8 cellular contexts compared by ENCODE assay signal in the genomic region with DNA sequence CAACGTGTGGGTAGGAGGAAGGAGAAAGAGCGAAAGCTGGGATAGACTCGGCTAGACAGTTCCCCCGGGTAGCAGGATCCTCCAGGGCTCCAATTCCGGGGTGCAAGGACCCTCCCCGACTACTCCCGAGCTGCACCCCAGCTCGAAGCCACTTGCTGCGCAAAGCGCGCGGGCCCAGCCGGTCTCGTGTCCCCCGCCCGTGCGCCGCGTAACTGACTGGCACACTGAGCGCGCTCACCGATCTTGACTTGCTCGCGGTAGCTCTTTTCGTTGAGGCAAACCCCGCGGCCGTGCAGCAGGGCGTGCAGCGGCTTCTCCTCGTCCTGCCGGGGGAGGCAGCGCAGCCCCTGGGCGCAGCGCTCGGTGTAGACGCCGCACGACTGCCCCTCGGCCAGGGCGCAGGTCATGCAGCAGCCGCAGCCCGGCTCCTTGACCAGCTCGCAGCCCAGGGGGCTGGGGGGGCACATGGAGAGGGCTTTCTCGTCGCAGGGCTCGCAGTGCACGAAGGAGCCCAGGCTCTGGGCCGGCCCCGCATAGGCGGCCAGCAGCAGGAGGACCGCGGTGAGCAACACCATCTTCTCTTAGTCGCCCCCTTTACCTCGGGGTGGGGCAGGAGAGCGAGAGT. TPM values are rescaled to one million over a fixed set of nuclear protein-coding genes. Genes with fewer than 3 reads are reported as not detected.
DNase-seq lines count a peak whose midpoint lies in the region; ATAC-seq, FAIRE-seq and TF ChIP-seq lines count a peak whose summit lies in the region.

No MANE protein-coding gene starts in this region.

- no peak overlapping the region for H3K27ac Mint-ChIP-seq in T-cell

- H3K9me3 ChIP-seq in HepG2 (ENCODE audit: low read length) = no peaks in the 10 kb centered on the region

- TF ChIP-seq EP300 in HepG2 (IDR thresholded peaks at IDR 0.05; ENCODE audit: low read depth in 2 of 2, low read length in 2 of 2) (no peak), HepG2 (CRISPR knock-in tag; IDR thresholded peaks at IDR 0.05; ENCODE audit: borderline replicate concordance) (no peak)

- intact Hi-C loops in HepG2 (cut with micrococcal nuclease; ENCODE audit: unreplicated experiment) = loop anchor here (10.0 kb wide), 1 partner anchor 640 kb away; no protein-coding TSS in a partner anchor

- no peak for TF ChIP-seq POLR2A in HepG2 (IDR thresholded peaks at IDR 0.05; ENCODE audit: insufficient read depth in 1 of 2, low read depth in 2 of 2, low read length in 2 of 2)

- CTCF ChIA-PET in T-cell (lab: Charles Lee) = interaction anchor here (0.6 to 1.0 kb wide), 3 partner anchors 9 to 1019 kb away, joined by 4 to 5 read pairs (median 4); no protein-coding TSS in a partner anchor
- CTCF ChIA-PET in HepG2 (lab: Yijun Ruan, JAX; ENCODE audit: low intra/inter-chr PET ratio, low total read pairs) = no interaction called here

- no peak overlapping the region for H3K9ac ChIP-seq in HepG2 (ENCODE audit: insufficient read depth, low read depth, low read length)

- FAIRE-seq in HepG2 (lab: Jason Lieb, UNC) = no peak

- H3K27me3 Mint-ChIP-seq in T-cell = peaks cover 54 to 78% of the 10 kb centered on the region in 2 donors

- no peaks in the 10 kb centered on the region for H3K36me3 Mint-ChIP-seq in T-cell

- ATAC-seq in T-cell (replicated peaks in 1 of 4) = peak; percentile 33 to 37 (median 36)
- ATAC-seq in HepG2 = peak; percentile 50
- ATAC-seq in HG03095 (IDR thresholded peaks at IDR 0.05; ENCODE audit: unreplicated experiment) = no peak
- ATAC-seq in HG02588 (IDR thresholded peaks at IDR 0.05; ENCODE audit: unreplicated experiment) = no peak

- H3K27me3 ChIP-seq in HepG2 (ENCODE audit: control insufficient read depth in 1 of 2, insufficient read depth in 2 of 2, low read length in 2 of 2) = peaks cover 27 to 82% of the 10 kb centered on the region in 2 experiments

- peaks cover 28 to 48% (median 35%) of the 10 kb centered on the region in 3 donors for H3K4me1 Mint-ChIP-seq in T-cell

- TF ChIP-seq CTCF in HepG2 (CRISPR knock-in tag; IDR thresholded peaks at IDR 0.05) = no peak

- no peak overlapping the region for H3K4me2 ChIP-seq in HepG2 (ENCODE audit: low read depth, low read length)

- peak overlapping the region; percentile 31 to 89 (median 59) for H3K4me3 Mint-ChIP-seq in T-cell

- no peak overlapping the region for H2AFZ ChIP-seq in HepG2 (ENCODE audit: low read length)

- H3K9me3 Mint-ChIP-seq in T-cell = no peaks in the 10 kb centered on the region

- no peak for TF ChIP-seq RAD21 in HepG2 (CRISPR knock-in tag; IDR thresholded peaks at IDR 0.05)

- 21% methylated on average over 34 of the region's 56 CpGs for WGBS in HepG2 (ENCODE audit: low lambda C conversion rate)

- DNase-seq in stimulated activated naive CD4-positive, alpha-beta T cell (lab: John Stamatoyannopoulos, UW) = peak; percentile 7 to 36 (median 14)
- DNase-seq in stimulated activated naive CD4-positive, alpha-beta T cell treated with Interleukin-2 at 50 U/mL for 16 hours (lab: John Stamatoyannopoulos, UW) = no peak
- DNase-seq in T-cell = peak in 23 of 34 experiments; percentile 5 to 41 (median 28)
- DNase-seq in dedifferentiated amniotic fluid mesenchymal stem cell (ENCODE audit: extremely low spot score) = peak; percentile 42
- no peak for DNase-seq in HepG2 (ENCODE audit: low spot score)
- peak; percentile 57 for DNase-seq in stimulated activated CD8-positive, alpha-beta memory T cell treated with anti-CD3 and anti-CD28 coated beads, Interleukin-4, amount 100 ng/mL, for 48 hours

- POLR2A ChIA-PET in T-cell (lab: Charles Lee) = no interaction called here
- POLR2A ChIA-PET in HepG2 (lab: Yijun Ruan, JAX) = no interaction called here

- H3K4me1 ChIP-seq in HepG2 (ENCODE audit: insufficient read depth, low read length) = no peaks in the 10 kb centered on the region

- H3K4me3 ChIP-seq in HepG2 (replicated peaks in 1 of 3; ENCODE audit: insufficient read depth in 1 of 3, low read depth in 2 of 3, low read length in 3 of 3) = peak overlapping the region in 1 of 3 experiments; percentile 13; a peak in 1 of 6 replicates

- no peak overlapping the region for H3K27ac ChIP-seq in HepG2 (ENCODE audit: extremely low read length, insufficient read depth, low read length)

- BruUV-seq in HepG2 (replicated peaks; lab: Mats Ljungman, UMichigan) = no TSS peak

- H3K36me3 ChIP-seq in HepG2 (replicated peaks in 1 of 2; ENCODE audit: control insufficient read depth in 1 of 2, insufficient read depth in 2 of 2, low read length in 2 of 2) = no peaks in the 10 kb centered on the region

- H3K79me2 ChIP-seq in HepG2 (ENCODE audit: insufficient read depth, low read length) = no peaks in the 10 kb centered on the region

- in situ Hi-C loops in HepG2 (cut with HindIII; ENCODE audit: extremely low pct_ligation_motif_present, low pct_unique_long_range_greater_than_20kb) = loop anchor here (5.0 kb wide), 2 partner anchors 453 to 1018 kb away; no protein-coding TSS in a partner anchor

- no peaks in the 10 kb centered on the region for H4K20me1 ChIP-seq in HepG2 (ENCODE audit: insufficient read depth, low read length)

TF ChIP-seq in HepG2, 621 proteins besides CTCF, POLR2A, EP300 and RAD21 (continues in another document):
- TF ChIP-seq ZNF44 (CRISPR knock-in tag; IDR thresholded peaks at IDR 0.05) (no peak), GABPB1 (CRISPR knock-in tag; IDR thresholded peaks at IDR 0.05) (peak; percentile 11; the same call in 1 of the 2 replicates), ZFP1 (CRISPR knock-in tag; IDR thresholded peaks at IDR 0.05) (no peak), MED8 (CRISPR knock-in tag; IDR thresholded peaks at IDR 0.05; ENCODE audit: insufficient replicate concordance) (no peak)
- TF ChIP-seq, protein P1, sequence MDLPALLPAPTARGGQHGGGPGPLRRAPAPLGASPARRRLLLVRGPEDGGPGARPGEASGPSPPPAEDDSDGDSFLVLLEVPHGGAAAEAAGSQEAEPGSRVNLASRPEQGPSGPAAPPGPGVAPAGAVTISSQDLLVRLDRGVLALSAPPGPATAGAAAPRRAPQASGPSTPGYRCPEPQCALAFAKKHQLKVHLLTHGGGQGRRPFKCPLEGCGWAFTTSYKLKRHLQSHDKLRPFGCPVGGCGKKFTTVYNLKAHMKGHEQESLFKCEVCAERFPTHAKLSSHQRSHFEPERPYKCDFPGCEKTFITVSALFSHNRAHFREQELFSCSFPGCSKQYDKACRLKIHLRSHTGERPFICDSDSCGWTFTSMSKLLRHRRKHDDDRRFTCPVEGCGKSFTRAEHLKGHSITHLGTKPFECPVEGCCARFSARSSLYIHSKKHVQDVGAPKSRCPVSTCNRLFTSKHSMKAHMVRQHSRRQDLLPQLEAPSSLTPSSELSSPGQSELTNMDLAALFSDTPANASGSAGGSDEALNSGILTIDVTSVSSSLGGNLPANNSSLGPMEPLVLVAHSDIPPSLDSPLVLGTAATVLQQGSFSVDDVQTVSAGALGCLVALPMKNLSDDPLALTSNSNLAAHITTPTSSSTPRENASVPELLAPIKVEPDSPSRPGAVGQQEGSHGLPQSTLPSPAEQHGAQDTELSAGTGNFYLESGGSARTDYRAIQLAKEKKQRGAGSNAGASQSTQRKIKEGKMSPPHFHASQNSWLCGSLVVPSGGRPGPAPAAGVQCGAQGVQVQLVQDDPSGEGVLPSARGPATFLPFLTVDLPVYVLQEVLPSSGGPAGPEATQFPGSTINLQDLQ (CRISPR knock-in tag; IDR thresholded peaks at IDR 0.05) = no peak
- TF ChIP-seq, protein P2, sequence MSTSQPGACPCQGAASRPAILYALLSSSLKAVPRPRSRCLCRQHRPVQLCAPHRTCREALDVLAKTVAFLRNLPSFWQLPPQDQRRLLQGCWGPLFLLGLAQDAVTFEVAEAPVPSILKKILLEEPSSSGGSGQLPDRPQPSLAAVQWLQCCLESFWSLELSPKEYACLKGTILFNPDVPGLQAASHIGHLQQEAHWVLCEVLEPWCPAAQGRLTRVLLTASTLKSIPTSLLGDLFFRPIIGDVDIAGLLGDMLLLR (CRISPR knock-in tag; IDR thresholded peaks at IDR 0.05) = no peak
- TF ChIP-seq, protein P3, sequence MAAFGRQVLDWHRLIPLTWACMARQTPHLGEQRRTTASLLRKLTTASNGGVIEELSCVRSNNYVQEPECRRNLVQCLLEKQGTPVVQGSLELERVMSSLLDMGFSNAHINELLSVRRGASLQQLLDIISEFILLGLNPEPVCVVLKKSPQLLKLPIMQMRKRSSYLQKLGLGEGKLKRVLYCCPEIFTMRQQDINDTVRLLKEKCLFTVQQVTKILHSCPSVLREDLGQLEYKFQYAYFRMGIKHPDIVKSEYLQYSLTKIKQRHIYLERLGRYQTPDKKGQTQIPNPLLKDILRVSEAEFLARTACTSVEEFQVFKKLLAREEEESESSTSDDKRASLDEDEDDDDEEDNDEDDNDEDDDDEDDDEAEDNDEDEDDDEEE (CRISPR knock-in tag; IDR thresholded peaks at IDR 0.05) = 0 out of 2 replicates have a peak, but pooled peaks have one; percentile 8

RNA-seq across cellular contexts. Expression of a gene that starts 1.0 kb away (rescaled TPM):
- total RNA-seq in T-cell = 1 to 10 TPM in 3 of 5 donors, not detected in 2; 3.3 to 6.6 (median 4.1) TPM
- not detected in 2 replicates for total RNA-seq in HepG2 (2016; rRNA removed; fragmentation: Illumina TruSeq; extraction: Trizol)
- not detected in 2 replicates for total RNA-seq in HepG2 (2016; cell fraction: cytosol; rRNA removed; fragmentation: Illumina TruSeq; extraction: Trizol; ENCODE audit: low read depth)
- total RNA-seq in HepG2 (2016; cell fraction: insoluble cytoplasmic fraction; rRNA removed; fragmentation: Illumina TruSeq; extraction: Trizol) = 0.02 TPM in 1 of 2 replicates, not detected in the other
- not detected in 2 replicates for total RNA-seq in HepG2 (2016; cell fraction: membrane; rRNA removed; fragmentation: Illumina TruSeq; extraction: Trizol)
- total RNA-seq in HepG2 (2016; cell fraction: nucleus; rRNA removed; fragmentation: Illumina TruSeq; extraction: Trizol) = not detected in 2 replicates
- 0.07 and 0.15 TPM in 2 replicates for polyA plus RNA-seq in HepG2 (2011; rRNA removed)
- 0.05 TPM in 2 replicates for polyA plus RNA-seq in HepG2 (2011; cell fraction: cytosol; rRNA removed)
- 0.03 and 0.14 TPM in 2 replicates for polyA plus RNA-seq in HepG2 (2011; cell fraction: nucleus; rRNA removed)
- 0.11 TPM in 1 of 2 replicates, not detected in the other for polyA plus RNA-seq in HepG2 (2012)
- polyA plus RNA-seq in HepG2 (2016; cell fraction: cytosol; fragmentation: Illumina TruSeq; extraction: Trizol; ENCODE audit: low read depth) = not detected in 2 replicates
- not detected in 2 replicates for polyA plus RNA-seq in HepG2 (2016; cell fraction: insoluble cytoplasmic fraction; fragmentation: Illumina TruSeq; extraction: Trizol; ENCODE audit: low read depth)
- not detected in 2 replicates for polyA plus RNA-seq in HepG2 (2016; cell fraction: membrane; fragmentation: Illumina TruSeq; extraction: Trizol; ENCODE audit: low read depth)
- polyA plus RNA-seq in HepG2 (2016; cell fraction: nucleus; fragmentation: Illumina TruSeq; extraction: Trizol; ENCODE audit: insufficient read depth, low read depth) = not detected in 2 replicates
- 0.02 TPM in 1 of 2 replicates, not detected in the other for polyA minus RNA-seq in HepG2 (2011; rRNA and poly(A)+ RNA removed; ENCODE audit: low replicate concordance)
- polyA minus RNA-seq in HepG2 (2011; cell fraction: cytosol; rRNA and poly(A)+ RNA removed) = not detected in 2 replicates
- under 0.01 TPM in 1 of 2 replicates, not detected in the other for polyA minus RNA-seq in HepG2 (2011; cell fraction: nucleus; rRNA and poly(A)+ RNA removed)

Comparison
In these comparisons a context has a peak if more than half of its experiments do, and no peak if none do; other contexts are left out.
1. DNase-seq: peak in stimulated activated naive CD4-positive, alpha-beta T cell (6 of 6), T-cell (23 of 34), dedifferentiated amniotic fluid mesenchymal stem cell (single experiment) and stimulated activated CD8-positive, alpha-beta memory T cell treated with anti-CD3 and anti-CD28 coated beads, Interleukin-4, amount 100 ng/mL, for 48 hours (single experiment); none in stimulated activated naive CD4-positive, alpha-beta T cell treated with Interleukin-2 at 50 U/mL for 16 hours (single experiment) and HepG2 (single experiment).
2. ATAC-seq: peak in T-cell (4 of 4) and HepG2 (single experiment); none in HG03095 (single experiment) and HG02588 (single experiment).